ENCODE assay signal across 9 cellular contexts in the genomic region with DNA sequence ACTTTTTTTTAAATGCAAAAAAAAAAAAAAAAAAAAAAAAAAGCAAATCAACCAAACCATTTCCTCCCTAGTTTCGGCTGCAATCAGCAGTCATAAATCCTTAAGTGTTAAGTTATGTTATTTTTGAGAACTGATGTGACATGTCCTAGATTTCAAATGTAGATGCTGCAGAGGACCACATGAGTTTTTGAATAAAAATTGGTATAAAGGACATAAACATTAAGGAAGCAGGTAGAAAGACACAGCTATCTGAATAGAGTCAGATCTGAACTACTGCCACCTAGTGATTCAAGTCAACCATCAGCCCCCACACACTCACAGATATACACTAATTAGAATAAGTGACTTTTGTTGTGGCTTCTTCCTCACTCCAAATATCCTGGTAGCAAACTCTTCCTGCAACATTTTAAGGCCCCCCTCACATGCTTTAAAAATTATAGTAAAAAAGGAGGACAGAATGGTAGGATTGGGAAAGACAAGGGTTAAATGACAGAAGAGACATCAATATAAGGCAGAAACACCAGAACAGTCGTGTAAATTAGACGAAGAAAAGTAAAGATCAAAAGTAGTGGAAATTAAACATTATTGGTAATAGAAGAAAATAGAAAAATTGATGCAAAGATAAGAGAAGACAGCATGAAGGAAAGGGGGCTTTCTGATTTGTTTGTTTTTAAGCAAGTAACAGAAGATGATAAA.
DNase-seq lines count a peak whose midpoint lies in the region; ATAC-seq and TF ChIP-seq lines count a peak whose summit lies in the region.
"Had no signal": no experiment of that assay in that cellular context is flagged by ENCODE, and none has a peak within 500 bp of the region (broad histone marks: within the 10 kb centered on the region; RNA-seq: fewer than 3 reads in every experiment).

No MANE protein-coding gene starts in this region.

- no peak overlapping the region for H3K4me3 ChIP-seq in RWPE2 (ENCODE audit: severe bottlenecking)
- H3K4me3 ChIP-seq in neural progenitor cell, result no peak overlapping the region
- H3K4me3 ChIP-seq: BLaER1 treated with 17β-estradiol and CSF1 and Interleukin-3, amounts not matched to agents 10 nM and 100 nM had no signal

- DNase-seq in NCI-H1092 treated with DMSO at 0.1 percent for 48 hours (lab: John Stamatoyannopoulos, UW), result peak; percentile 17
- DNase-seq in NCI-H1092 (lab: John Stamatoyannopoulos, UW), result no peak
- no peak for DNase-seq in RWPE2 (ENCODE audit: low spot score)
- DNase-seq in effector CD4-positive, alpha-beta T cell, result peak; percentile 7
- peak; percentile 49 for DNase-seq in neural progenitor cell (ENCODE audit: low spot score)
- DNase-seq in NCI-H2029 treated with DMSO at 0.1 percent for 48 hours (lab: John Stamatoyannopoulos, UW), result no peak

- no peak overlapping the region for H3K27ac Mint-ChIP-seq in neural progenitor cell

- H2AFZ ChIP-seq in neural progenitor cell (replicated peaks), result no peak overlapping the region

- TF ChIP-seq CTCF in RWPE2 (IDR thresholded peaks at IDR 0.05; ENCODE audit: poor library complexity, severe bottlenecking), result peak; percentile 78
- peak; percentile 74 for TF ChIP-seq CTCF in neural progenitor cell (IDR thresholded peaks at IDR 0.05)

- no peaks in the 10 kb centered on the region for H3K27me3 Mint-ChIP-seq in neural progenitor cell (ENCODE audit: insufficient read depth, low read depth)

- no peaks in the 10 kb centered on the region for H3K36me3 Mint-ChIP-seq in neural progenitor cell

- peaks cover 41% of the 10 kb centered on the region for H3K4me1 Mint-ChIP-seq in neural progenitor cell

- H3K4me3 Mint-ChIP-seq in neural progenitor cell, result no peak overlapping the region

- H3K9me3 ChIP-seq in RWPE2 (ENCODE audit: severe bottlenecking) (no peaks in the 10 kb centered on the region), neural progenitor cell (ENCODE audit: low read depth) (no peaks in the 10 kb centered on the region)
- H3K9me3 ChIP-seq: BLaER1 treated with 17β-estradiol and CSF1 and Interleukin-3, amounts not matched to agents 10 nM and 100 nM had no signal

- H3K9me3 Mint-ChIP-seq in neural progenitor cell, result no peaks in the 10 kb centered on the region

- H3K79me2 ChIP-seq in neural progenitor cell (ENCODE audit: low read depth), result no peaks in the 10 kb centered on the region

- H3K27me3 ChIP-seq in RWPE2 (ENCODE audit: insufficient read depth, poor library complexity, severe bottlenecking), result no peaks in the 10 kb centered on the region
- H3K27me3 ChIP-seq in neural progenitor cell, result no peaks in the 10 kb centered on the region
- H3K27me3 ChIP-seq: BLaER1 treated with 17β-estradiol and CSF1 and Interleukin-3, amounts not matched to agents 10 nM and 100 nM had no signal

- H3K9ac ChIP-seq in neural progenitor cell, result no peak overlapping the region
- H3K9ac ChIP-seq: BLaER1 treated with 17β-estradiol and CSF1 and Interleukin-3, amounts not matched to agents 10 nM and 100 nM had no signal

- peaks cover 10% of the 10 kb centered on the region for H3K4me1 ChIP-seq in RWPE2 (ENCODE audit: insufficient read depth, poor library complexity, severe bottlenecking)
- peaks cover 40% of the 10 kb centered on the region for H3K4me1 ChIP-seq in neural progenitor cell

- peaks cover 13% of the 10 kb centered on the region for H3F3A ChIP-seq in neural progenitor cell (ENCODE audit: low read depth)

- no peak overlapping the region for H3K27ac ChIP-seq in RWPE2 (ENCODE audit: poor library complexity, severe bottlenecking)
- no peak overlapping the region for H3K27ac ChIP-seq in neural progenitor cell
- H3K27ac ChIP-seq: BLaER1 treated with 17β-estradiol and CSF1 and Interleukin-3, amounts not matched to agents 10 nM and 100 nM had no signal

- H3K4me2 ChIP-seq in neural progenitor cell, result no peak overlapping the region

- H4K20me1 ChIP-seq in neural progenitor cell (ENCODE audit: low read depth), result no peaks in the 10 kb centered on the region
- H4K20me1 ChIP-seq: BLaER1 treated with 17β-estradiol and CSF1 and Interleukin-3, amounts not matched to agents 10 nM and 100 nM had no signal

- H3K36me3 ChIP-seq in RWPE2 (ENCODE audit: low read depth), result no peaks in the 10 kb centered on the region
- H3K36me3 ChIP-seq in neural progenitor cell, result no peaks in the 10 kb centered on the region
- H3K36me3 ChIP-seq: BLaER1 treated with 17β-estradiol and CSF1 and Interleukin-3, amounts not matched to agents 10 nM and 100 nM had no signal

- peak; percentile 81 for ATAC-seq in GM19372 (IDR thresholded peaks at IDR 0.05; ENCODE audit: low read depth, unreplicated experiment)
- peak; percentile 73 for ATAC-seq in HG03460 (IDR thresholded peaks at IDR 0.05; ENCODE audit: unreplicated experiment)
- peak; percentile 75 for ATAC-seq in RWPE2 (ENCODE audit: low read depth)

Comparison
In these comparisons a context has a peak if more than half of its experiments do, and no peak if none do; other contexts are left out.
1. DNase-seq: peak in NCI-H1092 treated with DMSO at 0.1 percent for 48 hours (single experiment), effector CD4-positive, alpha-beta T cell (single experiment) and neural progenitor cell (single experiment); none in NCI-H1092 (single experiment), RWPE2 (single experiment) and NCI-H2029 treated with DMSO at 0.1 percent for 48 hours (single experiment).
2. Peak in every context shown above with its lines, with median percentiles within 50 percentile points of each other: ATAC-seq.